Comparison of ENCODE assay signal across 20 cellular contexts in the genomic region with DNA sequence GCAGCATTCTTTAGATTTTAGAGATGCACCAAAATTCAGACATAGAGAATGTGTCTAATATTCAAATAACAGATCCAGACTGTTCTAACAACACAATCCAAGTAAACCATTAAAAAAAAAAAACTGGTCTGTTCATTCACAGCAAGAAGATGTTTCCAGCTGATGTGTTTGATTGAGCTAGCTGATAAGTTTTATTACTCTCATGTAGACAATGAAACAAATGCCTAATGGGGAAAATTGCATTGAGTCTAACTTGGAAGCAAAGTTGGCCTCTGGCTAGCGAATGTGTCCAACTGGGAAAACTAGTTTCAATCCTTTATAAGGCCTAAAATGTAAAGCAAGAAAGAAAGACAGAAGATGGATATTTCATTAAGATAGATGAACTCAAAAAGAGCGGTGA.
"Had no signal": no experiment of that assay in that cellular context is flagged by ENCODE, and none has a peak within 500 bp of the region (broad histone marks: within the 10 kb centered on the region; RNA-seq: fewer than 3 reads in every experiment).

No MANE protein-coding gene starts in this region.

- H2AFZ ChIP-seq: hepatocyte had no signal

- H3K9me3 Mint-ChIP-seq: naive thymus-derived CD4-positive, alpha-beta T cell; nephron progenitor cell had no signal

- H3K27me3 ChIP-seq: dorsolateral prefrontal cortex, hepatocyte, right atrium auricular region, sigmoid colon, stomach, transverse colon had no signal

- H3K4me3 ChIP-seq: dorsolateral prefrontal cortex, hepatocyte, right atrium auricular region, sigmoid colon, skin epidermis, stomach, thoracic aorta, transverse colon had no signal

- H3K27me3 Mint-ChIP-seq: naive thymus-derived CD4-positive, alpha-beta T cell had no signal

- H3K36me3 ChIP-seq: right atrium auricular region, sigmoid colon, stomach, thoracic aorta, transverse colon had no signal

- H3K27ac ChIP-seq: hepatocyte, right atrium auricular region, sigmoid colon, skin epidermis, stomach, thoracic aorta, transverse colon had no signal

- H3K36me3 Mint-ChIP-seq: naive thymus-derived CD4-positive, alpha-beta T cell had no signal

- H3K4me2 ChIP-seq: hepatocyte had no signal

- H3K27ac Mint-ChIP-seq: naive thymus-derived CD4-positive, alpha-beta T cell; nephron progenitor cell had no signal

- H3K4me1 Mint-ChIP-seq: naive thymus-derived CD4-positive, alpha-beta T cell had no signal

- ATAC-seq: naive thymus-derived CD4-positive, alpha-beta T cell had no signal

- H3K9me3 ChIP-seq: right atrium auricular region, sigmoid colon, stomach, thoracic aorta, transverse colon had no signal

- H3K4me1 ChIP-seq: right atrium auricular region, sigmoid colon, stomach, transverse colon had no signal

- DNase-seq: cortex of kidney; dorsolateral prefrontal cortex; effector CD8-positive, alpha-beta T cell; foreskin melanocyte; head of caudate nucleus; kidney glomerular epithelial cell; mesendoderm; naive thymus-derived CD4-positive, alpha-beta T cell; nephron progenitor cell; posterior cingulate gyrus; sigmoid colon; stimulated activated CD4-positive, alpha-beta T cell treated with anti-CD3 and anti-CD28 coated beads, Interleukin-2, amount 100 ng/mL, for 24 hours; stimulated activated naive CD4-positive, alpha-beta T cell; stomach; substantia nigra; transverse colon had no signal

- H3K4me3 Mint-ChIP-seq: naive thymus-derived CD4-positive, alpha-beta T cell; nephron progenitor cell had no signal
